Comparison of ENCODE assay signal across 8 cellular contexts in genomic region chr18:45212186-45213039, GRCh38.
DNase-seq lines count a peak whose midpoint lies in the region; ATAC-seq and TF ChIP-seq lines count a peak whose summit lies in the region.

No MANE protein-coding gene starts in this region.

- no peaks in the 10 kb centered on the region for H3K36me3 ChIP-seq in SJSA1
- no peaks in the 10 kb centered on the region for H3K36me3 ChIP-seq in vagina

- TF ChIP-seq CTCF in GM12875 (IDR thresholded peaks at IDR 0.05; ENCODE audit: borderline replicate concordance, insufficient read depth, low read depth, low read length): peak; percentile 99
- TF ChIP-seq CTCF in vagina (IDR thresholded peaks at IDR 0.05): peak in 2 of 3 experiments; percentile 45 to 81

- TF ChIP-seq POLR2A in vagina (IDR thresholded peaks at IDR 0.05): no peak

- H3K27ac ChIP-seq in SJSA1 (no peak overlapping the region), vagina (no peak overlapping the region)

- ATAC-seq in HG02610 (IDR thresholded peaks at IDR 0.05; ENCODE audit: unreplicated experiment) (peak; percentile 96), Right ventricle myocardium inferior (peak; percentile 96)

- no peaks in the 10 kb centered on the region for H3K4me1 ChIP-seq in SJSA1 (replicated peaks)
- no peaks in the 10 kb centered on the region for H3K4me1 ChIP-seq in vagina

- H3K9me3 ChIP-seq in SJSA1 (replicated peaks) (no peaks in the 10 kb centered on the region; the same call in 1 of the 2 replicates), vagina (no peaks in the 10 kb centered on the region)

- intact Hi-C loops in Right ventricle myocardium inferior (cut with DNase I): loop anchor here (1.0 to 10.0 kb wide), 5 partner anchors 172 to 1590 kb away; no protein-coding TSS in a partner anchor
- intact Hi-C loops in posterior vena cava (cut with DNase I): loop anchor here in 1 of 2 donors (5.0 kb wide), 1 partner anchor 320 kb away; no protein-coding TSS in a partner anchor
- intact Hi-C loops in vagina (cut with DNase I): no loop called here

- H3K27me3 ChIP-seq in SJSA1 (replicated peaks): no peaks in the 10 kb centered on the region
- no peaks in the 10 kb centered on the region for H3K27me3 ChIP-seq in vagina

- DNase-seq in NAMALWA (ENCODE audit: low spot score): peak; percentile 89
- DNase-seq in SJSA1 (ENCODE audit: low read depth in 1 of 2, low spot score in 2 of 2): peak; percentile 56 to 83
- peak; percentile 72 for DNase-seq in activated naive CD4-positive, alpha-beta T cell treated with Interleukin-2 at 50 U/mL for 16 hours
- peak; percentile 80 for DNase-seq in Right ventricle myocardium inferior (ENCODE audit: missing footprints)
- peak; percentile 93 for DNase-seq in posterior vena cava (ENCODE audit: low spot score)
- no peak for DNase-seq in vagina (ENCODE audit: extremely low spot score in 2 of 2)

- no peak overlapping the region for H3K4me3 ChIP-seq in GM12875 (ENCODE audit: low read depth, low read length)
- H3K4me3 ChIP-seq in SJSA1: no peak overlapping the region
- H3K4me3 ChIP-seq in vagina: no peak overlapping the region

Comparison
In these comparisons a context has a peak if more than half of its experiments do, and no peak if none do; other contexts are left out.
1. DNase-seq: peak in NAMALWA (single experiment), SJSA1 (2 of 2), activated naive CD4-positive, alpha-beta T cell treated with Interleukin-2 at 50 U/mL for 16 hours (single experiment), Right ventricle myocardium inferior (single experiment) and posterior vena cava (single experiment); none in vagina (0 of 2).